ENCODE assay signal across 23 cellular contexts in genomic region chr7:51591223-51591622, GRCh38.
"Had no signal": no experiment of that assay in that cellular context is flagged by ENCODE, and none has a peak within 500 bp of the region (broad histone marks: within the 10 kb centered on the region; RNA-seq: fewer than 3 reads in every experiment).

No MANE protein-coding gene starts in this region.

- H3K9me3 ChIP-seq: esophagus squamous epithelium, gastroesophageal sphincter, prostate gland, upper lobe of left lung had no signal

- H3K4me1 ChIP-seq: breast epithelium, esophagus squamous epithelium, gastroesophageal sphincter, heart right ventricle, left lung, prostate gland, spleen, upper lobe of left lung had no signal

- H3K36me3 ChIP-seq: breast epithelium, esophagus squamous epithelium, gastroesophageal sphincter, heart right ventricle, left lung, prostate gland, spleen, upper lobe of left lung had no signal

- H3K27ac ChIP-seq: breast epithelium, esophagus squamous epithelium, gastroesophageal sphincter, heart right ventricle, left lung, prostate gland, spleen, upper lobe of left lung had no signal

- H3K4me1 Mint-ChIP-seq: activated B cell treated with CpG ODN at 0.5 μM for 24 hours; activated CD4-positive, alpha-beta T cell treated with anti-CD3 and anti-CD28 coated beads for 36 hours; activated naive CD8-positive, alpha-beta T cell treated with anti-CD3 and anti-CD28 coated beads for 36 hours; central memory CD8-positive, alpha-beta T cell; naive thymus-derived CD4-positive, alpha-beta T cell had no signal

- H3K27me3 ChIP-seq: breast epithelium, esophagus squamous epithelium, gastroesophageal sphincter, heart right ventricle, left lung, spleen, upper lobe of left lung had no signal

- H3K4me3 Mint-ChIP-seq: activated B cell treated with CpG ODN at 0.5 μM for 24 hours; activated CD4-positive, alpha-beta T cell treated with anti-CD3 and anti-CD28 coated beads for 36 hours; activated naive CD8-positive, alpha-beta T cell treated with anti-CD3 and anti-CD28 coated beads for 36 hours; central memory CD8-positive, alpha-beta T cell; effector memory CD8-positive, alpha-beta T cell; naive thymus-derived CD4-positive, alpha-beta T cell had no signal

- H3K36me3 Mint-ChIP-seq: activated naive CD8-positive, alpha-beta T cell treated with anti-CD3 and anti-CD28 coated beads for 36 hours; naive thymus-derived CD4-positive, alpha-beta T cell had no signal

- H3K4me3 ChIP-seq: breast epithelium, esophagus squamous epithelium, gastroesophageal sphincter, heart right ventricle, left lung, lung, prostate gland, spleen, upper lobe of left lung had no signal

- H3K27me3 Mint-ChIP-seq: activated B cell treated with CpG ODN at 0.5 μM for 24 hours; activated CD4-positive, alpha-beta T cell treated with anti-CD3 and anti-CD28 coated beads for 36 hours; activated naive CD8-positive, alpha-beta T cell treated with anti-CD3 and anti-CD28 coated beads for 36 hours; central memory CD8-positive, alpha-beta T cell; effector memory CD8-positive, alpha-beta T cell had no signal

- H3K27ac Mint-ChIP-seq: activated B cell treated with CpG ODN at 0.5 μM for 24 hours; activated CD4-positive, alpha-beta T cell treated with anti-CD3 and anti-CD28 coated beads for 36 hours; activated naive CD8-positive, alpha-beta T cell treated with anti-CD3 and anti-CD28 coated beads for 36 hours; effector memory CD8-positive, alpha-beta T cell; naive thymus-derived CD4-positive, alpha-beta T cell had no signal

- DNase-seq: activated B cell treated with CpG ODN at 0.5 μM for 24 hours; activated CD4-positive, alpha-beta T cell treated with anti-CD3 and anti-CD28 coated beads for 36 hours; activated CD4-positive, alpha-beta T cell treated with anti-CD3 and anti-CD28 coated beads, Interleukin-2, amount 50 U/mL, for 48 hours; activated CD8-positive, alpha-beta memory T cell treated with anti-CD3 and anti-CD28 coated beads, Interleukin-2, amount 50 U/mL, for 48 hours; activated naive CD4-positive, alpha-beta T cell treated with Interleukin-2 at 50 U/mL for 16 hours; activated naive CD8-positive, alpha-beta T cell treated with anti-CD3 and anti-CD28 coated beads for 36 hours; activated T-cell treated with anti-CD3 and anti-CD28 coated beads, Interleukin-2, amount 50 U/mL, for 48 hours; amniotic stem cell; effector memory CD8-positive, alpha-beta T cell; esophagus squamous epithelium; heart right ventricle; left lung; naive thymus-derived CD4-positive, alpha-beta T cell; spleen; stimulated activated CD4-positive, alpha-beta T cell treated with anti-CD3 and anti-CD28 coated beads, Interleukin-4, amount 100 ng/mL, for 1 hour; stimulated activated naive CD8-positive, alpha-beta T cell treated with anti-CD3 and anti-CD28 coated beads, Interleukin-15, Interleukin-2, amounts not matched to agents 100 U/mL and 50 U/mL, for 24 hours; T-helper 1 cell; upper lobe of left lung had no signal
